8 cellular contexts compared by ENCODE assay signal in genomic region chr2:37390777-37391176, GRCh38. TPM values are rescaled to one million over a fixed set of nuclear protein-coding genes. Genes with fewer than 3 reads are reported as not detected.
DNase-seq lines count a peak whose midpoint lies in the region; ATAC-seq and TF ChIP-seq lines count a peak whose summit lies in the region.

No MANE protein-coding gene starts in this region.

- H3K9ac ChIP-seq in BLaER1, result no peak overlapping the region

- TF ChIP-seq CTCF in esophagus squamous epithelium (IDR thresholded peaks at IDR 0.05), result no peak

- 33 to 44% methylated on average over 2 of the region's 2 CpGs for WGBS in esophagus squamous epithelium, 2 donors

- H3K36me3 ChIP-seq in BLaER1, result no peaks in the 10 kb centered on the region
- no peaks in the 10 kb centered on the region for H3K36me3 ChIP-seq in esophagus squamous epithelium

- no peaks in the 10 kb centered on the region for H3K36me3 Mint-ChIP-seq in immature natural killer cell

- no peaks in the 10 kb centered on the region for H3K27me3 Mint-ChIP-seq in immature natural killer cell (ENCODE audit: low read depth in 3 of 3)

- no peaks in the 10 kb centered on the region for H4K20me1 ChIP-seq in BLaER1

- H3K4me1 Mint-ChIP-seq in immature natural killer cell, result peaks cover 0 to 3% of the 10 kb centered on the region in 2 donors

- peaks cover 32% of the 10 kb centered on the region for H3K4me1 ChIP-seq in BLaER1
- peaks cover 13 to 32% (median 17%) of the 10 kb centered on the region in 3 donors for H3K4me1 ChIP-seq in esophagus squamous epithelium

- no peaks in the 10 kb centered on the region for H3K9me3 Mint-ChIP-seq in immature natural killer cell

- DNase-seq in immature natural killer cell (no peak), Ammon's horn (ENCODE audit: low spot score) (no peak), esophagus squamous epithelium (lab: John Stamatoyannopoulos, UW) (no peak)
- no peak for DNase-seq in stimulated activated CD4-positive, alpha-beta T cell treated with anti-CD3 and anti-CD28 coated beads, Interleukin-1b, Interleukin-23, amount 100 ng/mL, for 48 hours

- H3K9me3 ChIP-seq in BLaER1, result no peaks in the 10 kb centered on the region
- H3K9me3 ChIP-seq in esophagus squamous epithelium, result no peaks in the 10 kb centered on the region

- H3K4me3 ChIP-seq in BLaER1, result no peak overlapping the region
- H3K4me3 ChIP-seq in esophagus squamous epithelium, result no peak overlapping the region

- H3K27ac ChIP-seq in BLaER1 (no peak overlapping the region; the same call in 1 of the 2 replicates), esophagus squamous epithelium (peak overlapping the region in 2 of 4 donors; percentile 53 to 77)

- intact Hi-C loops in esophagus squamous epithelium (cut with DNase I), result no loop called here

- H3K27me3 ChIP-seq in BLaER1 (no peaks in the 10 kb centered on the region), esophagus squamous epithelium (no peaks in the 10 kb centered on the region)

- ATAC-seq in GM19397 (IDR thresholded peaks at IDR 0.05; ENCODE audit: unreplicated experiment) (peak; percentile 6), HG02642 (IDR thresholded peaks at IDR 0.05; ENCODE audit: poor library complexity, unreplicated experiment) (no peak)

- H3K4me3 Mint-ChIP-seq in immature natural killer cell, result peak overlapping the region in 2 of 5 donors; percentile 0 to 31

- H3K4me2 ChIP-seq in BLaER1, result peak overlapping the region; percentile 74

- TF ChIP-seq POLR2A in esophagus squamous epithelium (IDR thresholded peaks at IDR 0.05), result no peak

- peak overlapping the region; percentile 8 to 88 (median 68) for H3K27ac Mint-ChIP-seq in immature natural killer cell

TF ChIP-seq in PFSK-1, 5 proteins besides CTCF, POLR2A, EP300 and RAD21:
- TF ChIP-seq TAF1 (IDR thresholded peaks at IDR 0.05; ENCODE audit: borderline replicate concordance, insufficient read depth, low read length) (peak; percentile 9; the same call in 1 of the 2 replicates), SIN3A (IDR thresholded peaks at IDR 0.05; ENCODE audit: borderline replicate concordance, insufficient read depth, low read length) (no peak)

RNA-seq across cellular contexts. Expression of gene QPCT, which starts 46.3 kb away (rescaled TPM):
- polyA plus RNA-seq in PFSK-1 (2012; ENCODE audit: insufficient read length, low read depth), result not detected
- 1 to 10 TPM in 1 of 3 donors, under 1 TPM in 2; 0.91 to 2.4 (median 0.99) TPM for polyA plus RNA-seq in immature natural killer cell
- total RNA-seq in esophagus squamous epithelium, result 10 to 100 TPM in 2 of 4 donors, 1 to 10 TPM in 2; 2.1 to 13.7 (median 7.2) TPM
